In genomic region chr11:27770576-27770975, GRCh38 we compare ENCODE assay signal across 1 cellular context.
TF ChIP-seq lines count a peak whose summit lies in the region.

No MANE protein-coding gene starts in this region.

TF ChIP-seq in GM23338, 12 proteins besides CTCF, POLR2A, EP300 and RAD21 (continued from another document):
- TF ChIP-seq, protein P1, sequence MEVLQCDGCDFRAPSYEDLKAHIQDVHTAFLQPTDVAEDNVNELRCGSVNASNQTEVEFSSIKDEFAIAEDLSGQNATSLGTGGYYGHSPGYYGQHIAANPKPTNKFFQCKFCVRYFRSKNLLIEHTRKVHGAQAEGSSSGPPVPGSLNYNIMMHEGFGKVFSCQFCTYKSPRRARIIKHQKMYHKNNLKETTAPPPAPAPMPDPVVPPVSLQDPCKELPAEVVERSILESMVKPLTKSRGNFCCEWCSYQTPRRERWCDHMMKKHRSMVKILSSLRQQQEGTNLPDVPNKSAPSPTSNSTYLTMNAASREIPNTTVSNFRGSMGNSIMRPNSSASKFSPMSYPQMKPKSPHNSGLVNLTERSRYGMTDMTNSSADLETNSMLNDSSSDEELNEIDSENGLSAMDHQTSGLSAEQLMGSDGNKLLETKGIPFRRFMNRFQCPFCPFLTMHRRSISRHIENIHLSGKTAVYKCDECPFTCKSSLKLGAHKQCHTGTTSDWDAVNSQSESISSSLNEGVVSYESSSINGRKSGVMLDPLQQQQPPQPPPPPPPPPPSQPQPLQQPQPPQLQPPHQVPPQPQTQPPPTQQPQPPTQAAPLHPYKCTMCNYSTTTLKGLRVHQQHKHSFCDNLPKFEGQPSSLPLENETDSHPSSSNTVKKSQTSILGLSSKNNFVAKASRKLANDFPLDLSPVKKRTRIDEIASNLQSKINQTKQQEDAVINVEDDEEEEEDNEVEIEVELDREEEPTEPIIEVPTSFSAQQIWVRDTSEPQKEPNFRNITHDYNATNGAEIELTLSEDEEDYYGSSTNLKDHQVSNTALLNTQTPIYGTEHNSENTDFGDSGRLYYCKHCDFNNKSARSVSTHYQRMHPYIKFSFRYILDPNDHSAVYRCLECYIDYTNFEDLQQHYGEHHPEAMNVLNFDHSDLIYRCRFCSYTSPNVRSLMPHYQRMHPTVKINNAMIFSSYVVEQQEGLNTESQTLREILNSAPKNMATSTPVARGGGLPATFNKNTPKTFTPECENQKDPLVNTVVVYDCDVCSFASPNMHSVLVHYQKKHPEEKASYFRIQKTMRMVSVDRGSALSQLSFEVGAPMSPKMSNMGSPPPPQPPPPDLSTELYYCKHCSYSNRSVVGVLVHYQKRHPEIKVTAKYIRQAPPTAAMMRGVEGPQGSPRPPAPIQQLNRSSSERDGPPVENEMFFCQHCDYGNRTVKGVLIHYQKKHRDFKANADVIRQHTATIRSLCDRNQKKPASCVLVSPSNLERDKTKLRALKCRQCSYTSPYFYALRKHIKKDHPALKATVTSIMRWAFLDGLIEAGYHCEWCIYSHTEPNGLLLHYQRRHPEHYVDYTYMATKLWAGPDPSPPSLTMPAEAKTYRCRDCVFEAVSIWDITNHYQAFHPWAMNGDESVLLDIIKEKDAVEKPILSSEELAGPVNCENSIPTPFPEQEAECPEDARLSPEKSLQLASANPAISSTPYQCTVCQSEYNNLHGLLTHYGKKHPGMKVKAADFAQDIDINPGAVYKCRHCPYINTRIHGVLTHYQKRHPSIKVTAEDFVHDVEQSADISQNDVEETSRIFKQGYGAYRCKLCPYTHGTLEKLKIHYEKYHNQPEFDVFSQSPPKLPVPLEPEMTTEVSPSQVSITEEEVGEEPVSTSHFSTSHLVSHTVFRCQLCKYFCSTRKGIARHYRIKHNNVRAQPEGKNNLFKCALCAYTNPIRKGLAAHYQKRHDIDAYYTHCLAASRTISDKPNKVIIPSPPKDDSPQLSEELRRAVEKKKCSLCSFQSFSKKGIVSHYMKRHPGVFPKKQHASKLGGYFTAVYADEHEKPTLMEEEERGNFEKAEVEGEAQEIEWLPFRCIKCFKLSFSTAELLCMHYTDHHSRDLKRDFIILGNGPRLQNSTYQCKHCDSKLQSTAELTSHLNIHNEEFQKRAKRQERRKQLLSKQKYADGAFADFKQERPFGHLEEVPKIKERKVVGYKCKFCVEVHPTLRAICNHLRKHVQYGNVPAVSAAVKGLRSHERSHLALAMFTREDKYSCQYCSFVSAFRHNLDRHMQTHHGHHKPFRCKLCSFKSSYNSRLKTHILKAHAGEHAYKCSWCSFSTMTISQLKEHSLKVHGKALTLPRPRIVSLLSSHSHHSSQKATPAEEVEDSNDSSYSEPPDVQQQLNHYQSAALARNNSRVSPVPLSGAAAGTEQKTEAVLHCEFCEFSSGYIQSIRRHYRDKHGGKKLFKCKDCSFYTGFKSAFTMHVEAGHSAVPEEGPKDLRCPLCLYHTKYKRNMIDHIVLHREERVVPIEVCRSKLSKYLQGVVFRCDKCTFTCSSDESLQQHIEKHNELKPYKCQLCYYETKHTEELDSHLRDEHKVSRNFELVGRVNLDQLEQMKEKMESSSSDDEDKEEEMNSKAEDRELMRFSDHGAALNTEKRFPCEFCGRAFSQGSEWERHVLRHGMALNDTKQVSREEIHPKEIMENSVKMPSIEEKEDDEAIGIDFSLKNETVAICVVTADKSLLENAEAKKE (CRISPR knock-in tag; IDR thresholded peaks at IDR 0.05): no peak
- no peak for TF ChIP-seq NANOG (IDR thresholded peaks at IDR 0.05; ENCODE audit: borderline replicate concordance)
- TF ChIP-seq EZH2 (IDR thresholded peaks at IDR 0.05; ENCODE audit: low read depth, unreplicated experiment): no peak
